In the genomic region with DNA sequence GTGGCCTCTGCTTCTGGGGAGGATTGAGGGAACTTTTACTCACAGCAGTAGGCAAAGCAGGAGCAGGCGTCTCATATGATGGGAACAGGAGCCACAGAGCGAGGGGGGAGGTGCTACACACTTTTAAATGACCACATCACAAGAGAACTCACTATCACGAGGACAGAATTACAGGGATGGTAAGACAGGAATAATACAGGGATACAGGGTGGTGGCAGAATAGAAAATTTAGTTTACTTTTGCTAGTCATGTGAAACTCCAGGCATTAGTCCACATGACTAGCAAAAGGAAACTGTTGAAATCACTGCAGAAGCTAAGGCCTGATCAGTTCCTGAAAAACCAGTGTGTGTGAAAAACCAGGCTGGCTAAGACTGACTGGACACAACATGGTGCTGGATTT, we compare ENCODE assay signal across 25 cellular contexts.
"Had no signal": no experiment of that assay in that cellular context is flagged by ENCODE, and none has a peak within 500 bp of the region (broad histone marks: within the 10 kb centered on the region; RNA-seq: fewer than 3 reads in every experiment).

No MANE protein-coding gene starts in this region.

- H3K9me3 ChIP-seq: ovary, psoas muscle, right lobe of liver, stomach, suprapubic skin, testis, tibial artery, transverse colon, upper lobe of right lung, uterus had no signal

- H3K9ac ChIP-seq: neural progenitor cell, parathyroid adenoma had no signal

- ATAC-seq: natural killer cell; psoas muscle; right cardiac atrium; right lobe of liver; stimulated activated effector memory CD8-positive, alpha-beta T cell treated with anti-CD3 and anti-CD28 coated beads, Interleukin-12 subunit alpha, Interleukin-12 subunit beta, amount 100 ng/mL, for 72 hours; stimulated activated naive B cell treated with anti-CD40 and anti-IgM and Interleukin-4, amounts not matched to agents 10 μg/mL and 1 μg/mL and 100 μg/mL, for 72 hours; upper lobe of right lung had no signal

- H3K27me3 ChIP-seq: neural progenitor cell, ovary, right lobe of liver, sigmoid colon, stomach, suprapubic skin, testis, tibial artery, transverse colon, upper lobe of right lung, uterus had no signal

- DNase-seq: natural killer cell; occipital lobe; ovary; psoas muscle; right cardiac atrium; right lobe of liver; sigmoid colon; small intestine; stimulated activated CD4-positive, alpha-beta T cell treated with anti-CD3 and anti-CD28 coated beads, Interleukin-15, amount 100 ng/mL, for 24 hours; stimulated activated CD4-positive, alpha-beta T cell treated with anti-CD3 and anti-CD28 coated beads, Interleukin-2, amount 100 ng/mL, for 24 hours; stimulated activated CD4-positive, alpha-beta T cell treated with anti-CD3 and anti-CD28 coated beads, Interleukin-2, amount 100 ng/mL, for 48 hours; stimulated activated CD4-positive, alpha-beta T cell treated with anti-CD3 and anti-CD28 coated beads, Interleukin-4, amount 100 ng/mL, for 24 hours; stimulated activated naive B cell treated with anti-CD40 and anti-IgM and Interleukin-4, amounts not matched to agents 10 μg/mL and 1 μg/mL and 100 μg/mL, for 72 hours; stimulated activated naive CD4-positive, alpha-beta T cell treated with Interleukin-2 at 50 U/mL for 16 hours; stomach; substantia nigra; testis; tibial artery; transverse colon; upper lobe of right lung; uterus had no signal

- H3K4me3 ChIP-seq: neural progenitor cell, ovary, psoas muscle, right lobe of liver, sigmoid colon, stomach, suprapubic skin, testis, tibial artery, transverse colon, upper lobe of right lung, uterus had no signal

- H3K36me3 ChIP-seq: neural progenitor cell, ovary, right lobe of liver, sigmoid colon, stomach, suprapubic skin, tibial artery, transverse colon, upper lobe of right lung, uterus had no signal

- H3K4me2 ChIP-seq: neural progenitor cell had no signal

- H3K27ac ChIP-seq: neural progenitor cell, ovary, parathyroid adenoma, psoas muscle, right lobe of liver, sigmoid colon, stomach, suprapubic skin, testis, tibial artery, transverse colon, upper lobe of right lung, uterus had no signal

- H2AFZ ChIP-seq: neural progenitor cell, parathyroid adenoma had no signal

- H3K4me1 ChIP-seq: neural progenitor cell, parathyroid adenoma, psoas muscle, right lobe of liver, sigmoid colon, stomach, suprapubic skin, testis, tibial artery, transverse colon, upper lobe of right lung, uterus had no signal

- H3K79me2 ChIP-seq: parathyroid adenoma had no signal
